19 cellular contexts compared by ENCODE assay signal in the genomic region with DNA sequence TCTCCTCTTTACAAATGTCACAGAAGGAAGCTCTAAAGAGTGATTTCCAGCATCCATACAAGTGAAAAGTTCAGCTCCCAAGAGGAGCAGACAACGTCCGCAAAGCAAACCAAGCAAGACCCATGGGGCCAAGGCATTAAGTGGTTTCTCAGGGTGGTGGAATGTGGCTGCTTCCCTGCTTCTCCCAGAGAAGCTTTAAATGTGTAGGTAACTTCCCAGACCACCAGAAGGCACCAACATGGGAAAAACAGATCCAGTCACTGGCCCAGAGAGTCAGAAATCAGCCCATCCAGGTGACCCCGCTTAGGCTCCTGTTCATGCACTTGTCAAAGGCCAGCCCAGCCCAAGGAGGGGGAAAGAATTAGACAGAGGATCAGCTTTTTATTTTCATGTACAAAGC.
"Had no signal": no experiment of that assay in that cellular context is flagged by ENCODE, and none has a peak within 500 bp of the region (broad histone marks: within the 10 kb centered on the region; RNA-seq: fewer than 3 reads in every experiment).

No MANE protein-coding gene starts in this region.

- H3K4me3 ChIP-seq: cardiac muscle cell, hepatocyte, left ventricle myocardium inferior, psoas muscle, tibial artery had no signal

- H3K4me3 Mint-ChIP-seq: activated CD4-positive, alpha-beta memory T cell treated with anti-CD3 and anti-CD28 coated beads, Interleukin-2, amount 10 ng/mL, durations not matched to agents 7 days and 5 days; activated CD4-positive, alpha-beta T cell treated with anti-CD3 and anti-CD28 coated beads for 36 hours; activated CD8-positive, alpha-beta memory T cell treated with anti-CD3 and anti-CD28 coated beads, Interleukin-2, amount 10 ng/mL, durations not matched to agents 7 days and 5 days; activated naive CD8-positive, alpha-beta T cell treated with anti-CD3 and anti-CD28 coated beads for 36 hours; activated T-helper 17 cell treated with anti-CD3 and anti-CD28 coated beads, Interleukin-2, amount 50 U/mL, for 72 hours; effector memory CD8-positive, alpha-beta T cell had no signal

- H3K4me1 Mint-ChIP-seq: activated CD4-positive, alpha-beta memory T cell treated with anti-CD3 and anti-CD28 coated beads, Interleukin-2, amount 10 ng/mL, durations not matched to agents 7 days and 5 days; activated CD4-positive, alpha-beta T cell treated with anti-CD3 and anti-CD28 coated beads for 36 hours; activated CD8-positive, alpha-beta memory T cell treated with anti-CD3 and anti-CD28 coated beads, Interleukin-2, amount 10 ng/mL, durations not matched to agents 7 days and 5 days; activated naive CD8-positive, alpha-beta T cell treated with anti-CD3 and anti-CD28 coated beads for 36 hours; activated T-helper 17 cell treated with anti-CD3 and anti-CD28 coated beads, Interleukin-2, amount 50 U/mL, for 72 hours had no signal

- H3K4me1 ChIP-seq: psoas muscle, tibial artery had no signal

- H3K9me3 Mint-ChIP-seq: activated CD4-positive, alpha-beta memory T cell treated with anti-CD3 and anti-CD28 coated beads, Interleukin-2, amount 10 ng/mL, durations not matched to agents 7 days and 5 days; activated naive CD8-positive, alpha-beta T cell treated with anti-CD3 and anti-CD28 coated beads for 36 hours; activated T-helper 17 cell treated with anti-CD3 and anti-CD28 coated beads, Interleukin-2, amount 50 U/mL, for 72 hours; effector memory CD8-positive, alpha-beta T cell had no signal

- H3K36me3 Mint-ChIP-seq: activated CD8-positive, alpha-beta memory T cell treated with anti-CD3 and anti-CD28 coated beads, Interleukin-2, amount 10 ng/mL, durations not matched to agents 7 days and 5 days; activated naive CD8-positive, alpha-beta T cell treated with anti-CD3 and anti-CD28 coated beads for 36 hours had no signal

- H3K36me3 ChIP-seq: cardiac muscle cell, left ventricle myocardium inferior, tibial artery had no signal

- H3K27ac Mint-ChIP-seq: activated CD4-positive, alpha-beta memory T cell treated with anti-CD3 and anti-CD28 coated beads, Interleukin-2, amount 10 ng/mL, durations not matched to agents 7 days and 5 days; activated CD4-positive, alpha-beta T cell treated with anti-CD3 and anti-CD28 coated beads for 36 hours; activated CD8-positive, alpha-beta memory T cell treated with anti-CD3 and anti-CD28 coated beads, Interleukin-2, amount 10 ng/mL, durations not matched to agents 7 days and 5 days; activated naive CD8-positive, alpha-beta T cell treated with anti-CD3 and anti-CD28 coated beads for 36 hours; activated T-helper 17 cell treated with anti-CD3 and anti-CD28 coated beads, Interleukin-2, amount 50 U/mL, for 72 hours; effector memory CD8-positive, alpha-beta T cell had no signal

- H3K9me3 ChIP-seq: left ventricle myocardium inferior, psoas muscle, tibial artery had no signal

- ATAC-seq: activated CD4-positive, alpha-beta T cell treated with anti-CD3 and anti-CD28 coated beads for 36 hours; activated CD8-positive, alpha-beta memory T cell treated with anti-CD3 and anti-CD28 coated beads, Interleukin-2, amount 10 ng/mL, durations not matched to agents 7 days and 5 days; activated T-helper 17 cell treated with anti-CD3 and anti-CD28 coated beads, Interleukin-2, amount 50 U/mL, for 72 hours; effector memory CD8-positive, alpha-beta T cell; psoas muscle; right cardiac atrium had no signal

- H3K27me3 ChIP-seq: cardiac muscle cell, hepatocyte, tibial artery had no signal

- DNase-seq: activated CD4-positive, alpha-beta memory T cell treated with anti-CD3 and anti-CD28 coated beads, Interleukin-2, amount 10 ng/mL, durations not matched to agents 7 days and 5 days; activated CD4-positive, alpha-beta T cell treated with anti-CD3 and anti-CD28 coated beads for 36 hours; activated CD8-positive, alpha-beta memory T cell treated with anti-CD3 and anti-CD28 coated beads, Interleukin-2, amount 10 ng/mL, durations not matched to agents 7 days and 5 days; activated naive CD4-positive, alpha-beta T cell; activated naive CD8-positive, alpha-beta T cell treated with anti-CD3 and anti-CD28 coated beads for 36 hours; amniotic stem cell; effector memory CD8-positive, alpha-beta T cell; foreskin fibroblast; left ventricle myocardium inferior; mammary epithelial cell; psoas muscle; right cardiac atrium; stimulated activated CD4-positive, alpha-beta T cell treated with anti-CD3 and anti-CD28 coated beads, Interleukin-2, amount 100 ng/mL, for 24 hours; stimulated activated naive CD4-positive, alpha-beta T cell treated with Interleukin-2 at 50 U/mL for 16 hours; T-helper 2 cell; tibial artery had no signal

- H3K27me3 Mint-ChIP-seq: activated CD4-positive, alpha-beta T cell treated with anti-CD3 and anti-CD28 coated beads for 36 hours; activated T-helper 17 cell treated with anti-CD3 and anti-CD28 coated beads, Interleukin-2, amount 50 U/mL, for 72 hours; effector memory CD8-positive, alpha-beta T cell had no signal

- H3K27ac ChIP-seq: cardiac muscle cell, hepatocyte, left ventricle myocardium inferior, psoas muscle, tibial artery had no signal
